In genomic region chr7:25388681-25389080, GRCh38 we compare ENCODE assay signal across 15 cellular contexts.
DNase-seq lines count a peak whose midpoint lies in the region; ATAC-seq and TF ChIP-seq lines count a peak whose summit lies in the region.
"Had no signal": no experiment of that assay in that cellular context is flagged by ENCODE, and none has a peak within 500 bp of the region (broad histone marks: within the 10 kb centered on the region; RNA-seq: fewer than 3 reads in every experiment).

No MANE protein-coding gene starts in this region.

- no peaks in the 10 kb centered on the region for H3K9me3 ChIP-seq in mucosa of descending colon
- no peaks in the 10 kb centered on the region for H3K9me3 ChIP-seq in PC-3 (ENCODE audit: low read length)
- H3K9me3 ChIP-seq: BE2C, Caco-2 had no signal

- BruUV-seq in PC-3 (replicated peaks; lab: Mats Ljungman, UMichigan): no TSS peak

- H4K20me1 ChIP-seq in PC-3 (ENCODE audit: low read length): no peaks in the 10 kb centered on the region

- no peaks in the 10 kb centered on the region for H3K36me3 ChIP-seq in mucosa of descending colon (ENCODE audit: low read depth)
- no peaks in the 10 kb centered on the region for H3K36me3 ChIP-seq in PC-3 (ENCODE audit: low read depth, low read length)
- H3K36me3 ChIP-seq: BE2C had no signal

- DNase-seq in NCI-H2029 (lab: John Stamatoyannopoulos, UW) (peak; percentile 12), NCI-H2029 treated with DMSO at 0.1 percent for 48 hours (lab: John Stamatoyannopoulos, UW) (no peak), DMS53 (lab: John Stamatoyannopoulos, UW) (peak; percentile 58), LNCaP clone FGC (ENCODE audit: low read depth) (peak; percentile 71), mucosa of descending colon (no peak), PC-3 (no peak), AML-193 (lab: John Stamatoyannopoulos, UW) (no peak)
- DNase-seq: BE2C; Caco-2; CD4-positive, alpha-beta T cell; DMS79; GF-D8; HCEC 1CT had no signal

- no peak overlapping the region for H3K4me2 ChIP-seq in PC-3 (ENCODE audit: low read length)
- H3K4me2 ChIP-seq: GM23338 had no signal

- H3K79me2 ChIP-seq in PC-3 (ENCODE audit: low read length): no peaks in the 10 kb centered on the region

- CTCF ChIA-PET in PC-3 (lab: Charles Lee): no interaction called here

- no peak overlapping the region for H3K27ac ChIP-seq in PC-3 (ENCODE audit: low read length)
- H3K27ac ChIP-seq: HL-60 had no signal

- H3F3A ChIP-seq in PC-3 (ENCODE audit: low read length, unreplicated experiment): no peaks in the 10 kb centered on the region

- H3K4me3 ChIP-seq in LNCaP clone FGC (ENCODE audit: low read depth, low read length) (no peak overlapping the region), mucosa of descending colon (no peak overlapping the region), PC-3 (ENCODE audit: low read length) (no peak overlapping the region)
- H3K4me3 ChIP-seq: GM23338 had no signal

- peaks cover 64% of the 10 kb centered on the region for H3K27me3 ChIP-seq in PC-3 (ENCODE audit: low read length)

- no peaks in the 10 kb centered on the region for H3K9me2 ChIP-seq in PC-3 (replicated peaks; ENCODE audit: low read length)

- H3K4me1 ChIP-seq in mucosa of descending colon (ENCODE audit: low read depth) (no peaks in the 10 kb centered on the region), PC-3 (ENCODE audit: insufficient read depth, low read length) (no peaks in the 10 kb centered on the region)
- H3K4me1 ChIP-seq: BE2C, Caco-2 had no signal

- TF ChIP-seq CTCF in LNCaP clone FGC (IDR thresholded peaks at IDR 0.05; ENCODE audit: control insufficient read depth, extremely low read depth, insufficient read depth) (no peak), mucosa of descending colon (IDR thresholded peaks at IDR 0.05) (no peak), PC-3 (conservative IDR thresholded peaks at IDR 0.05; ENCODE audit: low read depth, low read length) (no peak)

- intact Hi-C loops in mucosa of descending colon (cut with DNase I, micrococcal nuclease) (loop anchor here (2.0 to 5.0 kb wide), 2 partner anchors 126 to 128 kb away; no protein-coding TSS in a partner anchor), PC-3 (cut with micrococcal nuclease) (loop anchor here (1.0 kb wide), 1 partner anchor 129 kb away; no protein-coding TSS in a partner anchor)

- no peak overlapping the region for H2AFZ ChIP-seq in PC-3 (ENCODE audit: low read length)
- H2AFZ ChIP-seq: GM23338 had no signal

- H3K9ac ChIP-seq in PC-3 (ENCODE audit: low read length): no peak overlapping the region

- ATAC-seq in mucosa of descending colon (peak; percentile 14), PC-3 (no peak)
- ATAC-seq: GM23338 had no signal

- POLR2A ChIA-PET in PC-3 (lab: Charles Lee; ENCODE audit: unreplicated experiment): no interaction called here

Comparison
In these comparisons a context has a peak if more than half of its experiments do, and no peak if none do; other contexts are left out.
1. DNase-seq: peak in NCI-H2029 (single experiment), DMS53 (single experiment) and LNCaP clone FGC (single experiment); none in NCI-H2029 treated with DMSO at 0.1 percent for 48 hours (single experiment), mucosa of descending colon (0 of 3), PC-3 (single experiment) and AML-193 (0 of 2).